In the genomic region with DNA sequence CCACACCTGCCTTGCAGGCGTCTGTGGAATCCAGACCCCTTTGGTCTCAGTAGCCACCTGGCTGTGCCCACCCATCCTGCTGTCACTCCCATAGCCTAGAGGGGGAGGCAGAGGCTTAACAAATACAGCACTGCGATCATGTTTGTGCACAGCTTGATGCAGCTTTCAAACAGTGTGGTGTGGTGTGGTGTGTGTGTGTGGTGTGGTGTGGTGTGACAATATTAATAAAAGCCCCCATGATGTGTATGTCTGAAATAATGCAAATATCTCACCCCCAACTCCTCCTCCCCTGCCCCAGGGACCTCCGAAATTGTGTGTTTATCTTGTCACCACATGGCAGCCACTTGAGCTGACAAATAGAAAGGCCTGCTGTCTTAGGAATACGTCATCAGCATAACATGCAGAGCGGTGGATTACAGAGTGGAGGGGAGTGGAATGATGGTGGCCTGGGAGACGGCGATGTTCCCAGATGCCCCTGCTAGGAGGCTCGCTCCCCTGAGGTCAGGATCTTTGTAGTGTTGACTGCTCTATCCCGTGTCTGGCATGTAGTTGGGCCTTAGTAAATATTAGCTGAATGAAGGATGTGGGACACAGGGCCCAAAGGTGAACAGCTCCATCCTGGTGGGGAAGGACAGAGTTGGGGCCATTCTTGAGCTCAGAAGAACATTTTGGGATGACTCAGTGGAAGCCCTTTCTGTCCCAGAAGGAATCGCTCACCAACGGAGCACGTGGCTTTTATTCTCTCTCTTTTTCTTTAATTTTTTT, we compare ENCODE assay signal across 8 cellular contexts. TPM values are rescaled to one million over a fixed set of nuclear protein-coding genes. Genes with fewer than 3 reads are reported as not detected.
A peak's percentile ranks its signal among the peaks of the same experiment; 100 is the strongest.
DNase-seq lines count a peak whose midpoint lies in the region; ATAC-seq, FAIRE-seq and TF ChIP-seq lines count a peak whose summit lies in the region.

No MANE protein-coding gene starts in this region.

- DNase-seq in AG10803 (ENCODE audit: low read depth) (peak; percentile 78), GM18507 (ENCODE audit: extremely low spot score, insufficient read length, low read depth) (no peak), Peyer's patch (no peak), dermis blood vessel endothelial cell (peak; percentile 57), 8988T (no peak), GM19238 (ENCODE audit: insufficient read length, low spot score) (no peak)

- FAIRE-seq in GM18507 (lab: Jason Lieb, UNC) = peak; percentile 83

- H3K4me1 ChIP-seq in Peyer's patch (peaks cover 0 to 52% (median 24%) of the 10 kb centered on the region in 4 donors), mucosa of rectum (ENCODE audit: control insufficient read depth in 2 of 2, insufficient read depth in 2 of 2, low read length in 2 of 2) (peaks cover 39 to 49% of the 10 kb centered on the region in 2 donors)

- peak; percentile 71 for TF ChIP-seq CTCF in AG10803 (conservative IDR thresholded peaks at IDR 0.05; ENCODE audit: low read length)
- TF ChIP-seq CTCF in Peyer's patch (IDR thresholded peaks at IDR 0.05) = peak in 5 of 6 experiments; percentile 26 to 38 (median 28)

- H3K27ac ChIP-seq in Peyer's patch (peak overlapping the region; percentile 85 to 98 (median 90)), mucosa of rectum (ENCODE audit: low read depth in 2 of 2, low read length in 2 of 2) (peak overlapping the region; percentile 85 to 91)

- H3K9me3 ChIP-seq in Peyer's patch = no peaks in the 10 kb centered on the region
- H3K9me3 ChIP-seq in mucosa of rectum (ENCODE audit: control insufficient read depth in 2 of 2, low read length in 2 of 2) = no peaks in the 10 kb centered on the region

- no peak for TF ChIP-seq POLR2A in Peyer's patch (IDR thresholded peaks at IDR 0.05)

- peak overlapping the region in 1 of 2 donors; percentile 84 for H3K9ac ChIP-seq in mucosa of rectum (ENCODE audit: low read depth in 1 of 2, low read length in 2 of 2)

- H3K27me3 ChIP-seq in Peyer's patch = no peaks in the 10 kb centered on the region
- no peaks in the 10 kb centered on the region for H3K27me3 ChIP-seq in mucosa of rectum (ENCODE audit: control insufficient read depth in 2 of 2, insufficient read depth in 2 of 2, low read length in 2 of 2)

- H3K4me3 ChIP-seq in AG10803 (ENCODE audit: low read length) = peak overlapping the region; percentile 31
- peak overlapping the region in 2 of 4 donors; percentile 72 to 95 for H3K4me3 ChIP-seq in Peyer's patch
- H3K4me3 ChIP-seq in mucosa of rectum (ENCODE audit: low read length in 2 of 2) = peak overlapping the region; percentile 79

- ATAC-seq in HG03521 (IDR thresholded peaks at IDR 0.05; ENCODE audit: unreplicated experiment) = no peak

- H3K36me3 ChIP-seq in Peyer's patch (peaks cover 0 to 11% (median 0%) of the 10 kb centered on the region in 3 donors), mucosa of rectum (ENCODE audit: control insufficient read depth in 2 of 2, insufficient read depth in 2 of 2, low read length in 2 of 2) (peaks cover 10 to 16% of the 10 kb centered on the region in 2 donors)

RNA-seq across cellular contexts. Expression of a gene that starts 2.8 kb away (rescaled TPM):
- total RNA-seq in Peyer's patch = 100 to 1,000 TPM in 3 of 4 donors, 10 to 100 TPM in 1; 19.0 to 146 (median 111) TPM
- total RNA-seq in dermis blood vessel endothelial cell = 9.0 and 13.3 TPM in 2 replicates

RNA-seq across cellular contexts. Expression of a gene that starts 14.1 kb away (rescaled TPM):
- total RNA-seq in Peyer's patch = 100 to 1,000 TPM in 1 of 4 donors, 10 to 100 TPM in 3; 44.8 to 352 (median 73.5) TPM
- 2,321 and 4,948 TPM in 2 replicates for total RNA-seq in dermis blood vessel endothelial cell

RNA-seq across cellular contexts. Expression of a gene that starts 21.9 kb away (rescaled TPM):
- total RNA-seq in Peyer's patch (100 to 1,000 TPM in 1 of 4 donors, 10 to 100 TPM in 3; 55.0 to 135 (median 71.8) TPM), dermis blood vessel endothelial cell (0.85 and 2.7 TPM in 2 replicates)

RNA-seq across cellular contexts. Expression of a gene that starts 24.8 kb away (rescaled TPM):
- 100 to 1,000 TPM in 1 of 4 donors, 10 to 100 TPM in 3; 37.5 to 144 (median 57.1) TPM for total RNA-seq in Peyer's patch
- 22.9 and 23.1 TPM in 2 replicates for total RNA-seq in dermis blood vessel endothelial cell

RNA-seq across cellular contexts. Expression of a gene that starts 35.5 kb away (rescaled TPM):
- total RNA-seq in Peyer's patch (10 to 100 TPM; 54.6 to 89.1 (median 83.6) TPM), dermis blood vessel endothelial cell (165 and 227 TPM in 2 replicates)

Comparison
In these comparisons a context has a peak if more than half of its experiments do, and no peak if none do; other contexts are left out.
1. DNase-seq: peak in AG10803 (single experiment) and dermis blood vessel endothelial cell (single experiment); none in GM18507 (single experiment), Peyer's patch (0 of 3), 8988T (single experiment) and GM19238 (single experiment).
2. RNA of a gene that starts 21.9 kb away (total RNA-seq): 55.0 to 135 TPM in Peyer's patch; 0.85 to 2.7 TPM in dermis blood vessel endothelial cell; every median in the first group is over 10 times any median in the second.